In genomic region chr12:817456-817855, GRCh38 we compare ENCODE assay signal across 7 cellular contexts.
A peak's percentile ranks its signal among the peaks of the same experiment; 100 is the strongest.
DNase-seq lines count a peak whose midpoint lies in the region; ATAC-seq, FAIRE-seq and TF ChIP-seq lines count a peak whose summit lies in the region.
"Not testable (repeated sequence)": the region's sequence is repeated elsewhere in the genome, so short reads cannot be mapped to it uniquely, and the experiment has no call there.

No MANE protein-coding gene starts in this region.

- RAD21 ChIA-PET in HCT116 (lab: Charles Lee; ENCODE audit: low non-redundant PET in 1 of 2, low total read pairs in 2 of 2, uncharacterized antibody in 2 of 2, unreplicated experiment in 2 of 2), result not testable (repeated sequence)

- not testable (repeated sequence) for H3K9me3 ChIP-seq in CD4-positive, alpha-beta T cell (ENCODE audit: control insufficient read depth, low read length); HCT116 (ENCODE audit: control insufficient read depth in 1 of 2, insufficient read depth in 1 of 2, low read depth in 1 of 2, low read length in 2 of 2); PC-3 (ENCODE audit: low read length); mammary epithelial cell (replicated peaks; ENCODE audit: insufficient read depth, low read length); keratinocyte (ENCODE audit: control insufficient read depth, low read depth, low read length)

- H3K9me1 ChIP-seq in keratinocyte (ENCODE audit: control insufficient read depth, extremely low read depth, insufficient read depth, low read length), result not testable (repeated sequence)

- H3K4me3 ChIP-seq in HCT116 (replicated peaks in 1 of 2; ENCODE audit: low read depth in 1 of 2, low read length in 2 of 2); PC-3 (ENCODE audit: low read length); mammary epithelial cell (replicated peaks in 1 of 3; ENCODE audit: insufficient read depth in 1 of 3, low read depth in 2 of 3, low read length in 3 of 3); keratinocyte (ENCODE audit: control insufficient read depth in 2 of 3, extremely low read depth in 1 of 3, insufficient read depth in 2 of 3, low read depth in 1 of 3, low read length in 3 of 3): not testable (repeated sequence)

- intact Hi-C loops in CD4-positive, alpha-beta T cell (cut with DNase I, micrococcal nuclease), result loop anchor here (5.0 kb wide), 1 partner anchor 275 kb away; no protein-coding TSS in a partner anchor
- intact Hi-C loops in HCT116 (cut with micrococcal nuclease) (loop anchor here (2.0 to 5.0 kb wide), 2 partner anchors 275 to 765 kb away; no protein-coding TSS in a partner anchor), PC-3 (cut with micrococcal nuclease) (loop anchor here (5.0 kb wide), 1 partner anchor 275 kb away; no protein-coding TSS in a partner anchor), mammary epithelial cell (cut with micrococcal nuclease) (loop anchor here (2.0 to 10.0 kb wide), 5 partner anchors 39 to 765 kb away; partner anchors contain the start of gene WNK1)
- intact Hi-C loops in activated CD4-positive, alpha-beta T cell treated with anti-CD3 and anti-CD28 coated beads for 36 hours (cut with DNase I, micrococcal nuclease), result loop anchor here (5.0 kb wide), 1 partner anchor 275 kb away; no protein-coding TSS in a partner anchor

- peak overlapping the region; percentile 5 for H3K27ac Mint-ChIP-seq in CD4-positive, alpha-beta T cell
- H3K27ac Mint-ChIP-seq in activated CD4-positive, alpha-beta T cell treated with anti-CD3 and anti-CD28 coated beads for 36 hours, result peak overlapping the region; percentile 13

- H3K27me3 Mint-ChIP-seq in CD4-positive, alpha-beta T cell; activated CD4-positive, alpha-beta T cell treated with anti-CD3 and anti-CD28 coated beads for 36 hours: not testable (repeated sequence)

- not testable (repeated sequence) for H3K9me2 ChIP-seq in HCT116 (ENCODE audit: insufficient read depth); PC-3 (replicated peaks; ENCODE audit: low read length)

- not testable (repeated sequence) for H3K27me3 ChIP-seq in CD4-positive, alpha-beta T cell (ENCODE audit: control insufficient read depth, insufficient read depth, low read length); HCT116 (ENCODE audit: insufficient read depth, low read length); PC-3 (ENCODE audit: low read length); mammary epithelial cell (ENCODE audit: insufficient read depth, low read length); keratinocyte (ENCODE audit: control insufficient read depth, extremely low read depth, insufficient read depth, low read length)

- dilution Hi-C loops in mammary epithelial cell (cut with HindIII; ENCODE audit: low sequenced_read_pairs), result loop anchor here (5.0 kb wide), 1 partner anchor 250 kb away; no protein-coding TSS in a partner anchor
- dilution Hi-C loops in keratinocyte (cut with MboI; ENCODE audit: extremely low pct_ligation_motif_present, low sequenced_read_pairs), result not testable (repeated sequence)

- not testable (repeated sequence) for ATAC-seq in CD4-positive, alpha-beta T cell (ENCODE audit: poor library complexity); HCT116; PC-3; activated CD4-positive, alpha-beta T cell treated with anti-CD3 and anti-CD28 coated beads for 36 hours

- peaks cover 65% of the 10 kb centered on the region for H3K36me3 Mint-ChIP-seq in CD4-positive, alpha-beta T cell (ENCODE audit: low read depth)
- peaks cover 41% of the 10 kb centered on the region for H3K36me3 Mint-ChIP-seq in activated CD4-positive, alpha-beta T cell treated with anti-CD3 and anti-CD28 coated beads for 36 hours (ENCODE audit: low read depth)

- peaks cover 14% of the 10 kb centered on the region; the same call in 1 of the 2 replicates for H4K20me1 ChIP-seq in HCT116 (ENCODE audit: insufficient read depth)
- H4K20me1 ChIP-seq in PC-3 (ENCODE audit: low read length); mammary epithelial cell (ENCODE audit: insufficient read depth, low read length); keratinocyte (ENCODE audit: control insufficient read depth, extremely low read depth, insufficient read depth, low read length): not testable (repeated sequence)

- H3K4me2 ChIP-seq in HCT116 (ENCODE audit: low read length), result peak overlapping the region; percentile 17; the same call in 1 of the 2 replicates
- H3K4me2 ChIP-seq in PC-3 (ENCODE audit: low read length), result not testable (repeated sequence)
- peak overlapping the region; percentile 57 for H3K4me2 ChIP-seq in mammary epithelial cell (ENCODE audit: insufficient read depth, low read depth, low read length)
- H3K4me2 ChIP-seq in keratinocyte (ENCODE audit: control insufficient read depth, extremely low read depth, insufficient read depth, low read depth, low read length), result peak overlapping the region; percentile 63

- peak; percentile 43 for FAIRE-seq in keratinocyte (lab: Jason Lieb, UNC)

- CTCF ChIA-PET in CD4-positive, alpha-beta T cell (lab: Charles Lee), result interaction anchor here (1.0 to 3.5 kb wide), 7 partner anchors 15 to 248 kb away, joined by 3 to 16 read pairs (median 4); partner anchors contain the start of gene WNK1
- CTCF ChIA-PET in HCT116 (lab: Charles Lee), result interaction anchor here (1.1 to 3.6 kb wide), 5 partner anchors 13 to 276 kb away, joined by 3 to 22 read pairs (median 6); no protein-coding TSS in a partner anchor
- CTCF ChIA-PET in PC-3 (lab: Charles Lee), result not testable (repeated sequence)
- CTCF ChIA-PET in activated CD4-positive, alpha-beta T cell treated with anti-CD3 and anti-CD28 coated beads for 36 hours (lab: Charles Lee), result interaction anchor here (0.7 to 7.7 kb wide), 27 partner anchors 9 to 766 kb away, joined by 3 to 102 read pairs (median 4); partner anchors contain the start of gene WNK1
- CTCF ChIA-PET in mammary epithelial cell (lab: Charles Lee; ENCODE audit: low non-redundant PET), result interaction anchor here (0.9 kb wide), 1 partner anchor 132 kb away, joined by 7 read pairs; the partner anchor contains the start of gene RAD52

- not testable (repeated sequence) for H3K27ac ChIP-seq in CD4-positive, alpha-beta T cell (ENCODE audit: low read depth, low read length); HCT116 (ENCODE audit: low read depth, low read length); PC-3 (ENCODE audit: low read length)
- peak overlapping the region; percentile 46 for H3K27ac ChIP-seq in mammary epithelial cell (ENCODE audit: insufficient read depth, low read depth, low read length)
- peak overlapping the region; percentile 45 for H3K27ac ChIP-seq in epithelial cell of prostate
- H3K27ac ChIP-seq in keratinocyte (ENCODE audit: control insufficient read depth, insufficient read depth, low read length), result peak overlapping the region; percentile 61

- H3K9ac ChIP-seq in HCT116 (ENCODE audit: low read length); PC-3 (ENCODE audit: low read length); mammary epithelial cell (ENCODE audit: insufficient read depth, low read length); keratinocyte (ENCODE audit: control insufficient read depth, extremely low read depth, insufficient read depth, low read length): not testable (repeated sequence)

- not testable (repeated sequence) for H3K4me3 Mint-ChIP-seq in CD4-positive, alpha-beta T cell; activated CD4-positive, alpha-beta T cell treated with anti-CD3 and anti-CD28 coated beads for 36 hours

- WGBS in mammary epithelial cell (ENCODE audit: low coverage, missing lambda C conversion rate), result 62% methylated on average over 8 of the region's 9 CpGs

- TF ChIP-seq CTCF in CD4-positive, alpha-beta T cell (IDR thresholded peaks at IDR 0.05); HCT116 (IDR thresholded peaks at IDR 0.05 in 2 of 3, conservative IDR thresholded peaks at IDR 0.05 in 1 of 3; ENCODE audit: borderline replicate concordance in 1 of 3, insufficient read depth in 1 of 3, low read depth in 2 of 3, low read length in 2 of 3); PC-3 (conservative IDR thresholded peaks at IDR 0.05; ENCODE audit: low read depth, low read length); mammary epithelial cell (conservative IDR thresholded peaks at IDR 0.05 in 1 of 2, IDR thresholded peaks at IDR 0.05 in 1 of 2; ENCODE audit: extremely low read depth in 1 of 2, insufficient read depth in 1 of 2, low read depth in 1 of 2, low read length in 2 of 2); keratinocyte (optimal IDR thresholded peaks at IDR 0.05 in 1 of 3, IDR thresholded peaks at IDR 0.05 in 1 of 3, conservative IDR thresholded peaks at IDR 0.05 in 1 of 3; ENCODE audit: extremely low read depth in 1 of 3, insufficient read depth in 2 of 3, low read length in 3 of 3): not testable (repeated sequence)

- H2AFZ ChIP-seq in HCT116 (ENCODE audit: low read depth, low read length, poor library complexity, severe bottlenecking); PC-3 (ENCODE audit: low read length); mammary epithelial cell (ENCODE audit: low read depth, low read length); keratinocyte (ENCODE audit: control insufficient read depth, low read length): not testable (repeated sequence)

- not testable (repeated sequence) for BruUV-seq in HCT116 (replicated peaks; lab: Mats Ljungman, UMichigan); PC-3 (replicated peaks; lab: Mats Ljungman, UMichigan); mammary epithelial cell (replicated peaks; lab: Mats Ljungman, UMichigan)

- H3K4me1 Mint-ChIP-seq in CD4-positive, alpha-beta T cell (ENCODE audit: low read depth), result peaks cover 65% of the 10 kb centered on the region
- H3K4me1 Mint-ChIP-seq in activated CD4-positive, alpha-beta T cell treated with anti-CD3 and anti-CD28 coated beads for 36 hours, result peaks cover 61% of the 10 kb centered on the region

- peaks cover 4 to 11% of the 10 kb centered on the region in 2 experiments; a peak in 3 of 4 replicates for H3K4me1 ChIP-seq in HCT116 (ENCODE audit: control insufficient read depth in 1 of 2, insufficient read depth in 2 of 2, low read length in 2 of 2)
- H3K4me1 ChIP-seq in PC-3 (ENCODE audit: insufficient read depth, low read length), result peaks cover 10% of the 10 kb centered on the region; the same call in 1 of the 2 replicates
- H3K4me1 ChIP-seq in mammary epithelial cell (ENCODE audit: insufficient read depth, low read length), result peaks cover 12% of the 10 kb centered on the region
- H3K4me1 ChIP-seq in keratinocyte (ENCODE audit: control insufficient read depth, extremely low read depth, insufficient read depth, low read length), result peaks cover 19% of the 10 kb centered on the region

- peaks cover 85% of the 10 kb centered on the region for H3K79me2 ChIP-seq in HCT116 (ENCODE audit: insufficient read depth, low read length)
- H3K79me2 ChIP-seq in PC-3 (ENCODE audit: low read length), result peaks cover 69% of the 10 kb centered on the region
- H3K79me2 ChIP-seq in mammary epithelial cell (ENCODE audit: insufficient read depth, low read length), result peaks cover 94% of the 10 kb centered on the region
- H3K79me2 ChIP-seq in keratinocyte (ENCODE audit: control insufficient read depth, insufficient read depth, low read length), result peaks cover 66% of the 10 kb centered on the region

- H3K9me3 Mint-ChIP-seq in CD4-positive, alpha-beta T cell; activated CD4-positive, alpha-beta T cell treated with anti-CD3 and anti-CD28 coated beads for 36 hours (ENCODE audit: low read depth): not testable (repeated sequence)

- not testable (repeated sequence) for DNase-seq in CD4-positive, alpha-beta T cell; HCT116 (ENCODE audit: low read depth, low spot score); activated CD4-positive, alpha-beta T cell treated with anti-CD3 and anti-CD28 coated beads for 36 hours
- DNase-seq in PC-3 (peak; percentile 28), mammary epithelial cell (peak; percentile 60), epithelial cell of prostate (ENCODE audit: low read depth, low spot score) (peak; percentile 3), keratinocyte (ENCODE audit: low read depth, low spot score) (peak; percentile 54)

- H3F3A ChIP-seq in PC-3 (ENCODE audit: low read length, unreplicated experiment), result not testable (repeated sequence)

- not testable (repeated sequence) for H3K36me3 ChIP-seq in HCT116 (ENCODE audit: control insufficient read depth in 1 of 2, insufficient read depth in 2 of 2, low read length in 2 of 2); PC-3 (ENCODE audit: low read depth, low read length); mammary epithelial cell (ENCODE audit: insufficient read depth, low read length); keratinocyte (ENCODE audit: control insufficient read depth in 2 of 2, extremely low read depth in 1 of 2, insufficient read depth in 2 of 2, low read length in 2 of 2)

- in situ Hi-C loops in mammary epithelial cell (cut with MboI; ENCODE audit: low sequenced_read_pairs in 2 of 2), result loop anchor here in 1 of 2 donors (25.0 kb wide), 1 partner anchor 770 kb away; the partner anchor contains the start of gene FBXL14

- POLR2A ChIA-PET in CD4-positive, alpha-beta T cell (lab: Charles Lee), result interaction anchor here (4.9 kb wide), 1 partner anchor 65 kb away, joined by 49 read pairs; the partner anchor contains the start of gene WNK1
- POLR2A ChIA-PET in HCT116 (lab: Charles Lee); PC-3 (lab: Charles Lee; ENCODE audit: unreplicated experiment); activated CD4-positive, alpha-beta T cell treated with anti-CD3 and anti-CD28 coated beads for 36 hours (lab: Charles Lee): not testable (repeated sequence)

- not testable (repeated sequence) for TF ChIP-seq POLR2A in HCT116 (IDR thresholded peaks at IDR 0.05; ENCODE audit: borderline replicate concordance, extremely low read depth, insufficient read depth, insufficient read length)

- TF ChIP-seq RAD21 in HCT116 (IDR thresholded peaks at IDR 0.05; ENCODE audit: low read depth), result not testable (repeated sequence)
